Comparison of ENCODE assay signal across 9 cellular contexts in genomic region chrX:119638725-119639471, GRCh38. TPM values are rescaled to one million over a fixed set of nuclear protein-coding genes. Genes with fewer than 3 reads are reported as not detected.
A peak's percentile ranks its signal among the peaks of the same experiment; 100 is the strongest.
DNase-seq lines count a peak whose midpoint lies in the region; ATAC-seq and TF ChIP-seq lines count a peak whose summit lies in the region.
"Had no signal": no experiment of that assay in that cellular context is flagged by ENCODE, and none has a peak within 500 bp of the region (broad histone marks: within the 10 kb centered on the region; RNA-seq: fewer than 3 reads in every experiment).

No MANE protein-coding gene starts in this region.

- peaks cover 35% of the 10 kb centered on the region for H3K36me3 Mint-ChIP-seq in activated naive CD8-positive, alpha-beta T cell treated with anti-CD3 and anti-CD28 coated beads, Interleukin-2, amount 50 U/mL, for 24 hours (ENCODE audit: low read depth)

- ATAC-seq in GM19468 (IDR thresholded peaks at IDR 0.05; ENCODE audit: extremely low read depth, unreplicated experiment) (peak; percentile 75), HG03196 (IDR thresholded peaks at IDR 0.05; ENCODE audit: unreplicated experiment) (peak; percentile 58)
- ATAC-seq in activated naive CD8-positive, alpha-beta T cell treated with anti-CD3 and anti-CD28 coated beads, Interleukin-2, amount 50 U/mL, for 24 hours: peak; percentile 59

- no peaks in the 10 kb centered on the region for H3K27me3 Mint-ChIP-seq in activated naive CD8-positive, alpha-beta T cell treated with anti-CD3 and anti-CD28 coated beads, Interleukin-2, amount 50 U/mL, for 24 hours

- no peaks in the 10 kb centered on the region for H3K9me3 Mint-ChIP-seq in activated naive CD8-positive, alpha-beta T cell treated with anti-CD3 and anti-CD28 coated beads, Interleukin-2, amount 50 U/mL, for 24 hours

- peak overlapping the region; percentile 64 for H3K27ac Mint-ChIP-seq in activated naive CD8-positive, alpha-beta T cell treated with anti-CD3 and anti-CD28 coated beads, Interleukin-2, amount 50 U/mL, for 24 hours

- H3K4me1 Mint-ChIP-seq in activated naive CD8-positive, alpha-beta T cell treated with anti-CD3 and anti-CD28 coated beads, Interleukin-2, amount 50 U/mL, for 24 hours: peaks cover 28% of the 10 kb centered on the region

- DNase-seq in activated naive CD8-positive, alpha-beta T cell treated with anti-CD3 and anti-CD28 coated beads, Interleukin-2, amount 50 U/mL, for 24 hours: no peak
- DNase-seq in posterior cingulate gyrus: no peak
- DNase-seq in D341Med (ENCODE audit: low spot score): no peak
- no peak for DNase-seq in HT-29 (ENCODE audit: low spot score)
- no peak for DNase-seq in AG08396 (ENCODE audit: low spot score)
- DNase-seq: NCI-H2227 treated with DMSO at 0.1 percent for 48 hours had no signal

- TF ChIP-seq CTCF in GM12873 (IDR thresholded peaks at IDR 0.05; ENCODE audit: insufficient read depth, low read depth, low read length, missing control alignments): peak; percentile 16

- intact Hi-C loops in posterior cingulate gyrus (cut with DNase I): no loop called here

- H3K4me3 Mint-ChIP-seq in activated naive CD8-positive, alpha-beta T cell treated with anti-CD3 and anti-CD28 coated beads, Interleukin-2, amount 50 U/mL, for 24 hours: no peak overlapping the region

RNA-seq across cellular contexts. Expression of gene NKRF, which starts 32.7 kb away (rescaled TPM):
- 6.9 and 7.8 TPM in 2 replicates for total RNA-seq in HT-29 (2014; rRNA removed; shearing (Covaris generic))

RNA-seq across cellular contexts. Expression of gene SEPTIN6, which starts 54.1 kb away (rescaled TPM):
- 0.10 and 0.53 TPM in 2 replicates for total RNA-seq in HT-29 (2014; rRNA removed; shearing (Covaris generic))
